In the genomic region with DNA sequence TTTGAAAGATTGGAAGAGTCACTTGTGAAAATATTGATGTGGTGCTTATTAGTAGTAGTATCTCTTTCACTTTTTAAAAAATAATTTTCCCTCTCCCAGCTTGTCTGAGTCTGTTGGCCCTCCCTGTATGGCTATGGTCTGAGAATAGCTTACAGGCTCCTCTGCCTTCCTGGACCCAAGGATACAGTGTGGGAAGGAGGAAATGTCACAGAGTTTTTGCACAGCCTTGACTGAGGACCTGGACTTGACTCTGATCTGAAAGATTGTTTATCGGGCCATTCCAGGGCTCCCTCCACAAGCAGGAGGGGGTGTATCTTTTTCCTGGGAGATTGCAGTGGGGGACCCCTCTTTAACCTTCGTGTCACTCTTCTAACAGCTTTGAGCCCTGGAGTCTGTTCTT, we compare ENCODE assay signal across 10 cellular contexts.
"Had no signal": no experiment of that assay in that cellular context is flagged by ENCODE, and none has a peak within 500 bp of the region (broad histone marks: within the 10 kb centered on the region; RNA-seq: fewer than 3 reads in every experiment).

No MANE protein-coding gene starts in this region.

- H3K9ac ChIP-seq: GM23248 had no signal

- H3K4me3 Mint-ChIP-seq: HFFc6, IgD-negative memory B cell had no signal

- H3K27ac ChIP-seq: GM23248, HL-60 had no signal

- H3K36me3 ChIP-seq: HAP-1 had no signal

- H3K4me3 ChIP-seq: GM23248, HAP-1 had no signal

- FAIRE-seq: HepG2 had no signal

- H3K27ac Mint-ChIP-seq: HFFc6, IgD-negative memory B cell had no signal

- H3K9me3 Mint-ChIP-seq: IgD-negative memory B cell had no signal

- DNase-seq: GM23248, GOT3, H7, HFFc6, KG1 had no signal

- H3K4me1 ChIP-seq: HAP-1 had no signal

- H2AFZ ChIP-seq: GM23248 had no signal

- ATAC-seq: HCT116, HepG2 had no signal
